8 cellular contexts compared by ENCODE assay signal in the genomic region with DNA sequence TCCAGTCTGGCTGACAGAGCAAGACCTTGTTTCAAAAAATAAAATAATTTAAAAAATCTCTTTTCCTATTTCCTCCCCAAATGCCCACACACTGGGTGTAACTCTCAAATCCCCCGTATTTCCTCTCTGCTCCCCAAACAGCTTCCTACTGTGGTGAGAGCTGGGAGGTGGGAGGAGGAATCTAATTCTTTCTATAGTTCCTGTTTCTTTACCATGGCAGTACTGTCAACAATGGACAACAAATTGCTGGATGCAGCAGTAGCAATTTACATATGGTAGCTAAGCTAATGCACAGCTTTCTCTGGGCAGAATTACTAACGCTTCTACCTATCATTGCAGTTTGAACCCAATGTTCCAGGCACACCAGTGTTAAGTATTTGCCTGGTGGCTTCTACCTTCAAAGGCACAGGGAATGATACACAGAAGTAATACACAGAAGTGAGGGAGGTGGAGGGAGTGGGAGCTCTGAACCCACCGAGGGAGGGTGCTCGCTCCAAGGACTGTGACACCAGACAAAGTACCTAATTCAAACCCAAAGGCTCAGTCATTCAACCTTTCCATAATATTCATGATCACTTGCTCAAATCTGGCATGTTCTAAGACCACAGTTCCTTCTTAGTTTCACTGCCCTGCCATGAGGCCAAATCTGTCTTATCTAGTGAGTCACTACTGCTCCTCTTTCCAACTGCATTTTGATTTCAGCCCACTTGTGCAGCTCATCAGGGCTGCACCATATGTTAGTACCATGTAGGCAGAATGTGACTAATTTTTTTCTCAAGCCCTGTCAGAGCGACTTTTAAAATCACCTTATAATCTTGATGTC. TPM values are rescaled to one million over a fixed set of nuclear protein-coding genes. Genes with fewer than 3 reads are reported as not detected.
DNase-seq lines count a peak whose midpoint lies in the region; ATAC-seq and TF ChIP-seq lines count a peak whose summit lies in the region.

No MANE protein-coding gene starts in this region.

- H3K27me3 Mint-ChIP-seq in chondrocyte (ENCODE audit: low read depth), result no peaks in the 10 kb centered on the region
- no peaks in the 10 kb centered on the region for H3K27me3 Mint-ChIP-seq in naive B cell

- no peak for TF ChIP-seq CTCF in RWPE2 (IDR thresholded peaks at IDR 0.05; ENCODE audit: poor library complexity, severe bottlenecking)
- no peak for TF ChIP-seq CTCF in chondrocyte (IDR thresholded peaks at IDR 0.05)

- DNase-seq in GF-D8 (lab: John Stamatoyannopoulos, UW), result peak; percentile 18
- DNase-seq in RWPE2 (ENCODE audit: low spot score), result no peak
- DNase-seq in chondrocyte (ENCODE audit: low spot score), result no peak
- no peak for DNase-seq in naive B cell
- DNase-seq in SHP77 treated with DMSO at 0.1 percent for 48 hours (lab: John Stamatoyannopoulos, UW), result no peak
- DNase-seq in kidney glomerular epithelial cell (lab: John Stamatoyannopoulos, UW), result no peak

- H3K4me1 Mint-ChIP-seq in chondrocyte (ENCODE audit: low read depth) (peaks cover 92% of the 10 kb centered on the region), naive B cell (peaks cover 30 to 91% (median 68%) of the 10 kb centered on the region in 3 donors)

- H3K36me3 ChIP-seq in RWPE2 (ENCODE audit: low read depth), result peaks cover 10% of the 10 kb centered on the region

- H3K4me3 Mint-ChIP-seq in chondrocyte (ENCODE audit: unreplicated experiment), result no peak overlapping the region
- peak overlapping the region; percentile 21 to 89 (median 80) for H3K4me3 Mint-ChIP-seq in naive B cell

- no peaks in the 10 kb centered on the region for H3K27me3 ChIP-seq in RWPE2 (ENCODE audit: insufficient read depth, poor library complexity, severe bottlenecking)

- H3K4me3 ChIP-seq in RWPE2 (ENCODE audit: severe bottlenecking), result no peak overlapping the region

- H3K9me3 ChIP-seq in RWPE2 (ENCODE audit: severe bottlenecking), result no peaks in the 10 kb centered on the region

- H3K27ac Mint-ChIP-seq in chondrocyte (ENCODE audit: unreplicated experiment) (peak overlapping the region; percentile 95), naive B cell (peak overlapping the region; percentile 3 to 93 (median 86))

- no peaks in the 10 kb centered on the region for H3K36me3 Mint-ChIP-seq in chondrocyte (ENCODE audit: low read depth)
- no peaks in the 10 kb centered on the region for H3K36me3 Mint-ChIP-seq in naive B cell

- peak overlapping the region; percentile 90 for H3K27ac ChIP-seq in RWPE2 (ENCODE audit: poor library complexity, severe bottlenecking)

- peaks cover 65% of the 10 kb centered on the region for H3K4me1 ChIP-seq in RWPE2 (ENCODE audit: insufficient read depth, poor library complexity, severe bottlenecking)

- H3K9me3 Mint-ChIP-seq in chondrocyte (ENCODE audit: low read depth) (no peaks in the 10 kb centered on the region), naive B cell (no peaks in the 10 kb centered on the region)

- ATAC-seq in HG02885 (IDR thresholded peaks at IDR 0.05; ENCODE audit: poor library complexity, unreplicated experiment) (peak; percentile 53), RWPE2 (ENCODE audit: low read depth) (peak; percentile 85), naive B cell (ENCODE audit: low read depth in 2 of 2) (peak; percentile 24 to 35), GM19455 (IDR thresholded peaks at IDR 0.05; ENCODE audit: unreplicated experiment) (no peak)

RNA-seq across cellular contexts. Expression of gene CELF1, which starts 37.9 kb away (rescaled TPM):
- total RNA-seq in chondrocyte, result 82.2 to 90.2 TPM (median 87.7 TPM) in 3 replicates
- 10 to 100 TPM; 61.5 to 96.8 (median 69.0) TPM for polyA plus RNA-seq in naive B cell (ENCODE audit: low read depth in 6 of 6)

RNA-seq across cellular contexts. Expression of gene PTPMT1, which starts 50.4 kb away (rescaled TPM):
- total RNA-seq in chondrocyte, result 40.4 to 48.8 TPM (median 43.5 TPM) in 3 replicates
- 100 to 1,000 TPM in 1 of 6 donors, 10 to 100 TPM in 5; 69.3 to 133 (median 81.2) TPM for polyA plus RNA-seq in naive B cell (ENCODE audit: low read depth in 6 of 6)
